8 cellular contexts compared by ENCODE assay signal in the genomic region with DNA sequence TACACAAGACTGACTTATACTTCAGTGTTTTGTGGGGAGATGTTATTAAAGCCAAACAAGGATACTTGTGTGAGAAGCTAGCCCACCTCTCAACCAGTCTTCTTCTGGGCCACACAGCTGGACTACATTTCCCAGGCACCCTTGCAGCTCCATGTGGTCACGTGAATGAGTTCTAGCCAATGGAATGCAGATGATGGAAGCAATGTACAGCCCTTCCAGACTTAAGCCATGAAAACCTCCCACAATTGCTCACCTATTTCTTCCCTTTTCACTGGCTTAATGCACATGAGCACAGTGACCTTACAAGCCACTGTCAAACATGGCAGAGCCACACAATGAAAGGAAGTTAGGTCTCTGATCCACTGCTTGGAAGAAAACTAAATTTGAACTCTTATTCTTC. TPM values are rescaled to one million over a fixed set of nuclear protein-coding genes. Genes with fewer than 3 reads are reported as not detected.
DNase-seq lines count a peak whose midpoint lies in the region; ATAC-seq, FAIRE-seq and TF ChIP-seq lines count a peak whose summit lies in the region.

No MANE protein-coding gene starts in this region.

- ATAC-seq in GM19397 (IDR thresholded peaks at IDR 0.05; ENCODE audit: unreplicated experiment) (peak; percentile 93), HG03159 (IDR thresholded peaks at IDR 0.05; ENCODE audit: unreplicated experiment) (peak; percentile 100), right lobe of liver (peak; percentile 67 to 71 (median 68))

- 0% methylated on average over 1 of the region's 1 CpG for WGBS in right lobe of liver (ENCODE audit: insufficient coverage, low coverage, low lambda C conversion rate, missing lambda C conversion rate)

- no peak for TF ChIP-seq POLR2A in right lobe of liver (IDR thresholded peaks at IDR 0.05)

- FAIRE-seq in kidney (lab: Jason Lieb, UNC) = no peak

- H3K9ac ChIP-seq in kidney (ENCODE audit: low read length in 2 of 2) = no peak overlapping the region

- in situ Hi-C loops in brain microvascular endothelial cell (cut with HindIII; ENCODE audit: low pct_ligation_motif_present, low sequenced_read_pairs) = no loop called here

- TF ChIP-seq CTCF in brain microvascular endothelial cell (IDR thresholded peaks at IDR 0.05; ENCODE audit: low read depth, low read length, missing control alignments) (no peak), right lobe of liver (IDR thresholded peaks at IDR 0.05) (no peak), kidney (IDR thresholded peaks at IDR 0.05; ENCODE audit: borderline replicate concordance, extremely low read depth, insufficient read depth) (no peak)

- H3K4me3 ChIP-seq in brain microvascular endothelial cell (ENCODE audit: low read depth, low read length) (no peak overlapping the region), right lobe of liver (no peak overlapping the region), kidney (ENCODE audit: low read length in 2 of 2) (no peak overlapping the region)

- no peaks in the 10 kb centered on the region for H3K4me1 ChIP-seq in right lobe of liver
- H3K4me1 ChIP-seq in kidney (ENCODE audit: control insufficient read depth in 1 of 2, insufficient read depth in 1 of 2, low read depth in 1 of 2, low read length in 2 of 2) = no peaks in the 10 kb centered on the region

- H3K27me3 ChIP-seq in brain microvascular endothelial cell (replicated peaks) = no peaks in the 10 kb centered on the region
- H3K27me3 ChIP-seq in right lobe of liver = no peaks in the 10 kb centered on the region

- H3K36me3 ChIP-seq in brain microvascular endothelial cell (replicated peaks) (no peaks in the 10 kb centered on the region), right lobe of liver (no peaks in the 10 kb centered on the region), kidney (ENCODE audit: control insufficient read depth in 1 of 2, insufficient read depth in 2 of 2, low read length in 2 of 2) (no peaks in the 10 kb centered on the region)

- DNase-seq in SHP77 (lab: John Stamatoyannopoulos, UW) (peak; percentile 44 to 45), SHP77 treated with DMSO at 0.1 percent for 48 hours (lab: John Stamatoyannopoulos, UW) (no peak), NCI-H446 treated with DMSO at 0.1 percent for 48 hours (lab: John Stamatoyannopoulos, UW) (peak; percentile 20), brain microvascular endothelial cell (peak; percentile 74), right lobe of liver (no peak), kidney (no peak)

- H3K27ac ChIP-seq in brain microvascular endothelial cell = no peak overlapping the region
- H3K27ac ChIP-seq in right lobe of liver = no peak overlapping the region
- no peak overlapping the region for H3K27ac ChIP-seq in kidney (ENCODE audit: low read depth in 2 of 2, low read length in 2 of 2)

- H3K9me3 ChIP-seq in right lobe of liver = no peaks in the 10 kb centered on the region
- H3K9me3 ChIP-seq in kidney (ENCODE audit: control insufficient read depth in 1 of 2, low read length in 2 of 2) = no peaks in the 10 kb centered on the region

- intact Hi-C loops in right lobe of liver (cut with DNase I) (no loop called here), kidney (cut with DNase I) (no loop called here)

RNA-seq across cellular contexts. Expression of a gene that starts 20.4 kb away (rescaled TPM):
- total RNA-seq in right lobe of liver (10 to 100 TPM; 11.1 to 22.2 (median 18.7) TPM), kidney (46.4 TPM)
- 48.3 TPM for polyA plus RNA-seq in kidney (ENCODE audit: insufficient read depth, low read depth, low replicate concordance)

Comparison
In these comparisons a context has a peak if more than half of its experiments do, and no peak if none do; other contexts are left out.
1. DNase-seq: peak in SHP77 (2 of 2), NCI-H446 treated with DMSO at 0.1 percent for 48 hours (single experiment) and brain microvascular endothelial cell (single experiment); none in SHP77 treated with DMSO at 0.1 percent for 48 hours (single experiment), right lobe of liver (0 of 3) and kidney (single experiment).
2. Peak in every context shown above with its lines, with median percentiles within 50 percentile points of each other: ATAC-seq.